ENCODE assay signal across 21 cellular contexts in the genomic region with DNA sequence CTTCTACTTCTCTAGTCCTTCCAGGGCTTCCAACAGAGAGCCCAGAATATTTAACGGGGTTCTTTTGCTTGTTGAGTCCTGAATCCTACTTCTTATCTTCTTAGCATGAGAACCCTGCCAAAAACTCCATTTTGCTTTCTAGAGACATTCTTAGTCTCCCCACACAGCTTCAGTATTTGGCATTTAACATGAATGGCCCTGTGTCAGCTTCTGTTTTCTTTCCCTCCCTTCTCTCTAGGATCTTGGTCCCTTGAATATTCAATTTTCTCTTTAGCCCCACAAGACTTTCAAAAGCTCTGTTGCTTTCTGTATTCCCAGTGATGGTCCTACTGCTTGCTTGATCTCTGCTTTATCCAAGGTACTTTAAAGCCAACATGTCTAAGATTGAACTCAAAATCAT.
A peak's percentile ranks its signal among the peaks of the same experiment; 100 is the strongest.
DNase-seq lines count a peak whose midpoint lies in the region; ATAC-seq and TF ChIP-seq lines count a peak whose summit lies in the region.
"Had no signal": no experiment of that assay in that cellular context is flagged by ENCODE, and none has a peak within 500 bp of the region (broad histone marks: within the 10 kb centered on the region; RNA-seq: fewer than 3 reads in every experiment).

No MANE protein-coding gene starts in this region.

- no peak overlapping the region for H3K4me2 ChIP-seq in smooth muscle cell
- H3K4me2 ChIP-seq: A549; BLaER1 treated with 17β-estradiol and CSF1 and Interleukin-3, amounts not matched to agents 10 nM and 100 nM had no signal

- 90% methylated on average over 1 of the region's 1 CpG for WGBS in smooth muscle cell (ENCODE audit: low lambda C conversion rate)

- ATAC-seq in activated CD4-positive, alpha-beta T cell treated with anti-CD3 and anti-CD28 coated beads for 36 hours: no peak
- ATAC-seq in WTC11: peak; percentile 81
- no peak for ATAC-seq in GM19395 (IDR thresholded peaks at IDR 0.05; ENCODE audit: unreplicated experiment)
- ATAC-seq: A549; CD8-positive, alpha-beta T cell; GM12878 had no signal

- peaks cover 14% of the 10 kb centered on the region for H3K4me1 ChIP-seq in HUES48 (ENCODE audit: control insufficient read depth, insufficient read depth, low read length)
- no peaks in the 10 kb centered on the region for H3K4me1 ChIP-seq in smooth muscle cell (ENCODE audit: low read depth)
- H3K4me1 ChIP-seq: A549; BLaER1 treated with 17β-estradiol and CSF1 and Interleukin-3, amounts not matched to agents 10 nM and 100 nM; Caco-2 had no signal

- POLR2A ChIA-PET in activated CD4-positive, alpha-beta T cell treated with anti-CD3 and anti-CD28 coated beads for 36 hours (lab: Charles Lee): no interaction called here
- POLR2A ChIA-PET in WTC11 (lab: Charles Lee): no interaction called here

- no peaks in the 10 kb centered on the region for H3F3A ChIP-seq in smooth muscle cell (ENCODE audit: low read depth)

- peaks cover 8% of the 10 kb centered on the region for H3K4me1 Mint-ChIP-seq in activated CD4-positive, alpha-beta T cell treated with anti-CD3 and anti-CD28 coated beads for 36 hours
- H3K4me1 Mint-ChIP-seq in WTC11: peaks cover 17% of the 10 kb centered on the region
- H3K4me1 Mint-ChIP-seq: B cell had no signal

- CTCF ChIA-PET in activated CD4-positive, alpha-beta T cell treated with anti-CD3 and anti-CD28 coated beads for 36 hours (lab: Charles Lee): no interaction called here
- CTCF ChIA-PET in WTC11 (lab: Charles Lee): no interaction called here

- H2AFZ ChIP-seq in smooth muscle cell (ENCODE audit: low read depth): no peak overlapping the region

- H3K9me3 Mint-ChIP-seq in activated CD4-positive, alpha-beta T cell treated with anti-CD3 and anti-CD28 coated beads for 36 hours (ENCODE audit: low read depth): no peaks in the 10 kb centered on the region
- no peaks in the 10 kb centered on the region for H3K9me3 Mint-ChIP-seq in WTC11
- H3K9me3 Mint-ChIP-seq: CD4-positive, alpha-beta T cell; CD8-positive, alpha-beta T cell had no signal

- peak overlapping the region; percentile 9 for H3K27ac Mint-ChIP-seq in activated CD4-positive, alpha-beta T cell treated with anti-CD3 and anti-CD28 coated beads for 36 hours
- peak overlapping the region; percentile 13 for H3K27ac Mint-ChIP-seq in WTC11
- H3K27ac Mint-ChIP-seq: B cell; CD4-positive, alpha-beta T cell; CD8-positive, alpha-beta T cell had no signal

- no peaks in the 10 kb centered on the region for H3K79me2 ChIP-seq in smooth muscle cell (ENCODE audit: low read depth)

- intact Hi-C loops in activated CD4-positive, alpha-beta T cell treated with anti-CD3 and anti-CD28 coated beads for 36 hours (cut with DNase I, micrococcal nuclease): no loop called here

- H4K20me1 ChIP-seq in smooth muscle cell (ENCODE audit: low read depth): no peaks in the 10 kb centered on the region
- H4K20me1 ChIP-seq: BLaER1 treated with 17β-estradiol and CSF1 and Interleukin-3, amounts not matched to agents 10 nM and 100 nM had no signal

- H3K36me3 Mint-ChIP-seq in activated CD4-positive, alpha-beta T cell treated with anti-CD3 and anti-CD28 coated beads for 36 hours (ENCODE audit: low read depth): no peaks in the 10 kb centered on the region
- H3K36me3 Mint-ChIP-seq in WTC11: no peaks in the 10 kb centered on the region

- H3K27me3 Mint-ChIP-seq in activated CD4-positive, alpha-beta T cell treated with anti-CD3 and anti-CD28 coated beads for 36 hours: no peaks in the 10 kb centered on the region
- no peaks in the 10 kb centered on the region for H3K27me3 Mint-ChIP-seq in WTC11 (ENCODE audit: low read depth)
- H3K27me3 Mint-ChIP-seq: B cell; CD4-positive, alpha-beta T cell had no signal

- H3K27ac ChIP-seq in HUES48 (ENCODE audit: low read depth, low read length) (peak overlapping the region; percentile 78), smooth muscle cell (ENCODE audit: low read depth) (no peak overlapping the region)
- H3K27ac ChIP-seq: 22Rv1; A549; BLaER1 treated with 17β-estradiol and CSF1 and Interleukin-3, amounts not matched to agents 10 nM and 100 nM; C4-2B had no signal

- no peaks in the 10 kb centered on the region for H3K36me3 ChIP-seq in HUES48 (ENCODE audit: control insufficient read depth, insufficient read depth, low read length)
- no peaks in the 10 kb centered on the region for H3K36me3 ChIP-seq in smooth muscle cell (ENCODE audit: low read depth)

- H3K27me3 ChIP-seq in HUES48 (ENCODE audit: control insufficient read depth, insufficient read depth, low read length) (no peaks in the 10 kb centered on the region), smooth muscle cell (ENCODE audit: low read depth) (no peaks in the 10 kb centered on the region)
- H3K27me3 ChIP-seq: BLaER1 treated with 17β-estradiol and CSF1 and Interleukin-3, amounts not matched to agents 10 nM and 100 nM had no signal

- no peak overlapping the region for H3K9ac ChIP-seq in HUES48 (ENCODE audit: low read depth, low read length)
- H3K9ac ChIP-seq in smooth muscle cell (ENCODE audit: low read depth): no peak overlapping the region
- H3K9ac ChIP-seq: BLaER1 treated with 17β-estradiol and CSF1 and Interleukin-3, amounts not matched to agents 10 nM and 100 nM had no signal

- H3K9me3 ChIP-seq in HUES48 (ENCODE audit: control insufficient read depth, insufficient read depth, low read length): no peaks in the 10 kb centered on the region
- no peaks in the 10 kb centered on the region for H3K9me3 ChIP-seq in smooth muscle cell (replicated peaks; ENCODE audit: low read depth)
- H3K9me3 ChIP-seq: A549; BLaER1 treated with 17β-estradiol and CSF1 and Interleukin-3, amounts not matched to agents 10 nM and 100 nM; Caco-2 had no signal

- no peak for DNase-seq in activated CD4-positive, alpha-beta T cell treated with anti-CD3 and anti-CD28 coated beads for 36 hours
- no peak for DNase-seq in activated CD4-positive, alpha-beta T cell treated with anti-CD3 and anti-CD28 coated beads, Interleukin-2, amount 50 U/mL, for 1 hour
- no peak for DNase-seq in WTC11 (ENCODE audit: low spot score)
- DNase-seq in fibroblast of the aortic adventitia (ENCODE audit: low read depth): peak; percentile 26
- DNase-seq in dermis blood vessel endothelial cell: no peak
- DNase-seq in smooth muscle cell (lab: John Stamatoyannopoulos, UW; ENCODE audit: unreplicated experiment): no peak
- DNase-seq: AML-193; Caco-2; Calu3; CD4-positive, alpha-beta T cell; CD8-positive, alpha-beta T cell; DMS79 treated with DMSO at 0.1 percent for 48 hours; GF-D8 had no signal

- no peak overlapping the region for H3K4me3 Mint-ChIP-seq in activated CD4-positive, alpha-beta T cell treated with anti-CD3 and anti-CD28 coated beads for 36 hours
- no peak overlapping the region for H3K4me3 Mint-ChIP-seq in WTC11
- H3K4me3 Mint-ChIP-seq: B cell; CD4-positive, alpha-beta T cell; CD8-positive, alpha-beta T cell had no signal

- H3K4me3 ChIP-seq in HUES48 (ENCODE audit: low read depth, low read length): no peak overlapping the region
- no peak overlapping the region for H3K4me3 ChIP-seq in fibroblast of the aortic adventitia (ENCODE audit: low read depth, low read length)
- no peak overlapping the region for H3K4me3 ChIP-seq in smooth muscle cell
- H3K4me3 ChIP-seq: A549; BLaER1 treated with 17β-estradiol and CSF1 and Interleukin-3, amounts not matched to agents 10 nM and 100 nM; GM12878 had no signal

- TF ChIP-seq CTCF in WTC11 (IDR thresholded peaks at IDR 0.05) (no peak), fibroblast of the aortic adventitia (IDR thresholded peaks at IDR 0.05; ENCODE audit: insufficient read depth, low read length) (no peak), smooth muscle cell (IDR thresholded peaks at IDR 0.05; ENCODE audit: borderline replicate concordance, insufficient read depth, poor library complexity, severe bottlenecking) (no peak)

TF ChIP-seq in WTC11, 78 proteins besides CTCF, POLR2A, EP300 and RAD21 (continues in another document):
- TF ChIP-seq, protein P1, sequence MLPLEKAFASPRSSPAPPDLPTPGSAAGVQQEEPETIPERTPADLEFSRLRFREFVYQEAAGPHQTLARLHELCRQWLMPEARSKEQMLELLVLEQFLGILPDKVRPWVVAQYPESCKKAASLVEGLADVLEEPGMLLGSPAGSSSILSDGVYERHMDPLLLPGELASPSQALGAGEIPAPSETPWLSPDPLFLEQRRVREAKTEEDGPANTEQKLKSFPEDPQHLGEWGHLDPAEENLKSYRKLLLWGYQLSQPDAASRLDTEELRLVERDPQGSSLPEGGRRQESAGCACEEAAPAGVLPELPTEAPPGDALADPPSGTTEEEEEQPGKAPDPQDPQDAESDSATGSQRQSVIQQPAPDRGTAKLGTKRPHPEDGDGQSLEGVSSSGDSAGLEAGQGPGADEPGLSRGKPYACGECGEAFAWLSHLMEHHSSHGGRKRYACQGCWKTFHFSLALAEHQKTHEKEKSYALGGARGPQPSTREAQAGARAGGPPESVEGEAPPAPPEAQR (CRISPR knock-in tag; IDR thresholded peaks at IDR 0.05): no peak
- TF ChIP-seq ZNF232 (CRISPR knock-in tag; IDR thresholded peaks at IDR 0.05): no peak
- TF ChIP-seq IRF2 (CRISPR knock-in tag; IDR thresholded peaks at IDR 0.05; ENCODE audit: borderline replicate concordance, low read depth): no peak
- TF ChIP-seq, protein P2, sequence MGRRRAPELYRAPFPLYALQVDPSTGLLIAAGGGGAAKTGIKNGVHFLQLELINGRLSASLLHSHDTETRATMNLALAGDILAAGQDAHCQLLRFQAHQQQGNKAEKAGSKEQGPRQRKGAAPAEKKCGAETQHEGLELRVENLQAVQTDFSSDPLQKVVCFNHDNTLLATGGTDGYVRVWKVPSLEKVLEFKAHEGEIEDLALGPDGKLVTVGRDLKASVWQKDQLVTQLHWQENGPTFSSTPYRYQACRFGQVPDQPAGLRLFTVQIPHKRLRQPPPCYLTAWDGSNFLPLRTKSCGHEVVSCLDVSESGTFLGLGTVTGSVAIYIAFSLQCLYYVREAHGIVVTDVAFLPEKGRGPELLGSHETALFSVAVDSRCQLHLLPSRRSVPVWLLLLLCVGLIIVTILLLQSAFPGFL (CRISPR knock-in tag; IDR thresholded peaks at IDR 0.05; ENCODE audit: borderline replicate concordance): no peak
- TF ChIP-seq NFATC4 (CRISPR knock-in tag; IDR thresholded peaks at IDR 0.05): no peak
- no peak for TF ChIP-seq OVOL2 (CRISPR knock-in tag; IDR thresholded peaks at IDR 0.05; ENCODE audit: borderline replicate concordance)
